ENCODE assay signal across 27 cellular contexts in the genomic region with DNA sequence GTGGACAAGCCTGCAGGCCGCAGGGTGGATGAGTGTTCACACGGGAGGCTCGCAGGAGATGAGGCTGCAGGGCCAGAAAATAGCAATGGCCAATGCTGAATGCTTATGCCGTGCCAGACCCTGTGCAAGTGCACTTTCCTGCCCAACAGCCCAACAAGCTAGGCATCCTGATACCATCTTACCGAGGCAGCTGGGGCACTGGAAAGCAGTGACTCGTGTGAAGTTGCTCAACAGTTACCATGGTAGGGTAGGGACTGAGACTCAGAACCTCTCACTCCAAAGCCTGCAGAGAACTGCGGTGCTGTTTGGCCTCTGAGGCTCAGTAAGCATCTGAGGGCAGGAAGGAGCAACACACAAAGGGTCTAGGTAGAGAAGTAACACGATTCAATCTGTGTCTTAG. TPM values are rescaled to one million over a fixed set of nuclear protein-coding genes. Genes with fewer than 3 reads are reported as not detected.
A peak's percentile ranks its signal among the peaks of the same experiment; 100 is the strongest.
DNase-seq lines count a peak whose midpoint lies in the region; ATAC-seq and TF ChIP-seq lines count a peak whose summit lies in the region.
"Had no signal": no experiment of that assay in that cellular context is flagged by ENCODE, and none has a peak within 500 bp of the region (broad histone marks: within the 10 kb centered on the region; RNA-seq: fewer than 3 reads in every experiment).

No MANE protein-coding gene starts in this region.

- no peak overlapping the region for H3K4me3 Mint-ChIP-seq in stimulated activated naive CD8-positive, alpha-beta T cell treated with anti-CD3 and anti-CD28 coated beads, Interleukin-15, amount 100 ng/mL, for 72 hours
- no peak overlapping the region for H3K4me3 Mint-ChIP-seq in natural killer cell treated with Interleukin-12 subunit alpha and Interleukin-12 subunit beta and Interleukin-15 and Interleukin-18, amount 100 ng/mL, for 72 hours
- no peak overlapping the region for H3K4me3 Mint-ChIP-seq in T-helper 2 cell treated with Interferon-gamma antibody and Interleukin-4, amounts not matched to agents 5 μg/mL and 100 μg/mL, for 36 hours
- H3K4me3 Mint-ChIP-seq in WTC11 = no peak overlapping the region
- H3K4me3 Mint-ChIP-seq: activated CD4-positive, alpha-beta T cell treated with anti-CD3 and anti-CD28 coated beads, Interleukin-2, amount 10 ng/mL, durations not matched to agents 7 days and 5 days; activated T-cell treated with anti-CD3 and anti-CD28 coated beads, Interleukin-2, amount 50 U/mL, for 24 hours; B cell; CD8-positive, alpha-beta memory T cell; naive thymus-derived CD4-positive, alpha-beta T cell had no signal

- H3K4me1 Mint-ChIP-seq in stimulated activated naive CD8-positive, alpha-beta T cell treated with anti-CD3 and anti-CD28 coated beads, Interleukin-15, amount 100 ng/mL, for 72 hours = peaks cover 27% of the 10 kb centered on the region
- H3K4me1 Mint-ChIP-seq in natural killer cell treated with Interleukin-12 subunit alpha and Interleukin-12 subunit beta and Interleukin-15 and Interleukin-18, amount 100 ng/mL, for 72 hours (ENCODE audit: low read depth in 2 of 2) = peaks cover 60 to 62% of the 10 kb centered on the region in 2 donors
- no peaks in the 10 kb centered on the region for H3K4me1 Mint-ChIP-seq in T-helper 2 cell treated with Interferon-gamma antibody and Interleukin-4, amounts not matched to agents 5 μg/mL and 100 μg/mL, for 36 hours (ENCODE audit: low read depth)
- peaks cover 30% of the 10 kb centered on the region for H3K4me1 Mint-ChIP-seq in WTC11
- H3K4me1 Mint-ChIP-seq: activated CD4-positive, alpha-beta T cell treated with anti-CD3 and anti-CD28 coated beads, Interleukin-2, amount 10 ng/mL, durations not matched to agents 7 days and 5 days had no signal

- H3K27ac ChIP-seq in VCaP = 0 out of 2 replicates have a peak overlapping the region, but pooled peaks have one; percentile 61
- peak overlapping the region; percentile 69 for H3K27ac ChIP-seq in vagina

- H3K4me3 ChIP-seq in vagina = no peak overlapping the region
- H3K4me3 ChIP-seq: heart right ventricle, transverse colon had no signal

- DNase-seq in stimulated activated naive CD8-positive, alpha-beta T cell treated with anti-CD3 and anti-CD28 coated beads, Interleukin-15, Interleukin-2, amounts not matched to agents 100 U/mL and 50 U/mL, for 24 hours = no peak
- no peak for DNase-seq in stimulated activated naive CD8-positive, alpha-beta T cell treated with anti-CD3 and anti-CD28 coated beads, Interleukin-15, amount 100 ng/mL, for 72 hours
- no peak for DNase-seq in natural killer cell treated with Interleukin-12 subunit alpha and Interleukin-12 subunit beta and Interleukin-15 and Interleukin-18, amount 100 ng/mL, for 72 hours (ENCODE audit: low spot score)
- DNase-seq in vagina (ENCODE audit: extremely low spot score in 2 of 2) = no peak
- no peak for DNase-seq in T-helper 2 cell treated with Interferon-gamma antibody and Interleukin-4, amounts not matched to agents 5 μg/mL and 100 μg/mL, for 36 hours (ENCODE audit: low spot score)
- DNase-seq in WTC11 (ENCODE audit: low spot score) = no peak
- DNase-seq in NAMALWA (ENCODE audit: low spot score) = no peak
- DNase-seq: ACHN; activated CD4-positive, alpha-beta T cell treated with anti-CD3 and anti-CD28 coated beads, Interleukin-2, amount 10 ng/mL, durations not matched to agents 7 days and 5 days; activated gamma-delta T cell; activated T-cell treated with anti-CD3 and anti-CD28 coated beads, Interleukin-2, amount 50 U/mL, for 24 hours; CD8-positive, alpha-beta memory T cell; central memory CD4-positive, alpha-beta T cell; GOT3; heart right ventricle; KG1; midbrain; MM.1S; naive thymus-derived CD4-positive, alpha-beta T cell; NCI-H1436; NCI-H2081; NCI-H2227 treated with DMSO at 0.1 percent for 48 hours; NCI-H526 treated with DMSO at 0.1 percent for 48 hours; SIG-M5; transverse colon had no signal

- no peaks in the 10 kb centered on the region for H3K27me3 Mint-ChIP-seq in stimulated activated naive CD8-positive, alpha-beta T cell treated with anti-CD3 and anti-CD28 coated beads, Interleukin-15, amount 100 ng/mL, for 72 hours
- no peaks in the 10 kb centered on the region for H3K27me3 Mint-ChIP-seq in natural killer cell treated with Interleukin-12 subunit alpha and Interleukin-12 subunit beta and Interleukin-15 and Interleukin-18, amount 100 ng/mL, for 72 hours
- H3K27me3 Mint-ChIP-seq in T-helper 2 cell treated with Interferon-gamma antibody and Interleukin-4, amounts not matched to agents 5 μg/mL and 100 μg/mL, for 36 hours (ENCODE audit: low read depth) = peaks cover 5% of the 10 kb centered on the region
- no peaks in the 10 kb centered on the region for H3K27me3 Mint-ChIP-seq in WTC11 (ENCODE audit: low read depth)
- H3K27me3 Mint-ChIP-seq: activated CD4-positive, alpha-beta T cell treated with anti-CD3 and anti-CD28 coated beads, Interleukin-2, amount 10 ng/mL, durations not matched to agents 7 days and 5 days; activated T-cell treated with anti-CD3 and anti-CD28 coated beads, Interleukin-2, amount 50 U/mL, for 24 hours; B cell; CD8-positive, alpha-beta memory T cell; naive thymus-derived CD4-positive, alpha-beta T cell had no signal

- H3K9me3 ChIP-seq in vagina = no peaks in the 10 kb centered on the region
- H3K9me3 ChIP-seq: heart right ventricle, transverse colon had no signal

- H3K9me3 Mint-ChIP-seq in stimulated activated naive CD8-positive, alpha-beta T cell treated with anti-CD3 and anti-CD28 coated beads, Interleukin-15, amount 100 ng/mL, for 72 hours = peaks cover 0 to 4% of the 10 kb centered on the region in 2 donors
- no peaks in the 10 kb centered on the region for H3K9me3 Mint-ChIP-seq in natural killer cell treated with Interleukin-12 subunit alpha and Interleukin-12 subunit beta and Interleukin-15 and Interleukin-18, amount 100 ng/mL, for 72 hours
- no peaks in the 10 kb centered on the region for H3K9me3 Mint-ChIP-seq in T-helper 2 cell treated with Interferon-gamma antibody and Interleukin-4, amounts not matched to agents 5 μg/mL and 100 μg/mL, for 36 hours
- H3K9me3 Mint-ChIP-seq in WTC11 = no peaks in the 10 kb centered on the region
- H3K9me3 Mint-ChIP-seq: activated CD4-positive, alpha-beta T cell treated with anti-CD3 and anti-CD28 coated beads, Interleukin-2, amount 10 ng/mL, durations not matched to agents 7 days and 5 days; activated T-cell treated with anti-CD3 and anti-CD28 coated beads, Interleukin-2, amount 50 U/mL, for 24 hours; CD8-positive, alpha-beta memory T cell had no signal

- CTCF ChIA-PET in WTC11 (lab: Charles Lee) = no interaction called here

- H3K4me1 ChIP-seq in vagina = peaks cover 69% of the 10 kb centered on the region

- intact Hi-C loops in vagina (cut with DNase I) = no loop called here

- no peak overlapping the region for H3K27ac Mint-ChIP-seq in stimulated activated naive CD8-positive, alpha-beta T cell treated with anti-CD3 and anti-CD28 coated beads, Interleukin-15, amount 100 ng/mL, for 72 hours
- no peak overlapping the region for H3K27ac Mint-ChIP-seq in natural killer cell treated with Interleukin-12 subunit alpha and Interleukin-12 subunit beta and Interleukin-15 and Interleukin-18, amount 100 ng/mL, for 72 hours
- no peak overlapping the region for H3K27ac Mint-ChIP-seq in T-helper 2 cell treated with Interferon-gamma antibody and Interleukin-4, amounts not matched to agents 5 μg/mL and 100 μg/mL, for 36 hours
- no peak overlapping the region for H3K27ac Mint-ChIP-seq in WTC11
- H3K27ac Mint-ChIP-seq: activated CD4-positive, alpha-beta T cell treated with anti-CD3 and anti-CD28 coated beads, Interleukin-2, amount 10 ng/mL, durations not matched to agents 7 days and 5 days; activated T-cell treated with anti-CD3 and anti-CD28 coated beads, Interleukin-2, amount 50 U/mL, for 24 hours; B cell; CD8-positive, alpha-beta memory T cell had no signal

- TF ChIP-seq CTCF in VCaP (conservative IDR thresholded peaks at IDR 0.05) (no peak), vagina (IDR thresholded peaks at IDR 0.05) (no peak), WTC11 (IDR thresholded peaks at IDR 0.05) (no peak)

- H3K36me3 ChIP-seq in vagina = no peaks in the 10 kb centered on the region
- H3K36me3 ChIP-seq: heart right ventricle, transverse colon had no signal

- H3K27me3 ChIP-seq in vagina = no peaks in the 10 kb centered on the region
- H3K27me3 ChIP-seq: heart right ventricle, transverse colon had no signal

- no peak for TF ChIP-seq POLR2A in vagina (IDR thresholded peaks at IDR 0.05)

- peak; percentile 76 for ATAC-seq in stimulated activated naive CD8-positive, alpha-beta T cell treated with anti-CD3 and anti-CD28 coated beads, Interleukin-15, Interleukin-2, amounts not matched to agents 100 U/mL and 50 U/mL, for 24 hours
- ATAC-seq in stimulated activated naive CD8-positive, alpha-beta T cell treated with anti-CD3 and anti-CD28 coated beads, Interleukin-15, amount 100 ng/mL, for 72 hours = no peak
- peak; percentile 67 to 70 for ATAC-seq in natural killer cell treated with Interleukin-12 subunit alpha and Interleukin-12 subunit beta and Interleukin-15 and Interleukin-18, amount 100 ng/mL, for 72 hours
- ATAC-seq in WTC11 = no peak; the same call in 1 of the 2 replicates
- ATAC-seq: naive thymus-derived CD4-positive, alpha-beta T cell had no signal

- H3K36me3 Mint-ChIP-seq in natural killer cell treated with Interleukin-12 subunit alpha and Interleukin-12 subunit beta and Interleukin-15 and Interleukin-18, amount 100 ng/mL, for 72 hours = no peaks in the 10 kb centered on the region
- H3K36me3 Mint-ChIP-seq in T-helper 2 cell treated with Interferon-gamma antibody and Interleukin-4, amounts not matched to agents 5 μg/mL and 100 μg/mL, for 36 hours (ENCODE audit: low read depth) = no peaks in the 10 kb centered on the region
- no peaks in the 10 kb centered on the region for H3K36me3 Mint-ChIP-seq in WTC11

- POLR2A ChIA-PET in WTC11 (lab: Charles Lee) = no interaction called here

TF ChIP-seq in WTC11, 78 proteins besides CTCF, POLR2A, EP300 and RAD21 (continues in another document):
- no peak for TF ChIP-seq ZNF671 (CRISPR knock-in tag; IDR thresholded peaks at IDR 0.05)
- TF ChIP-seq, protein P1, sequence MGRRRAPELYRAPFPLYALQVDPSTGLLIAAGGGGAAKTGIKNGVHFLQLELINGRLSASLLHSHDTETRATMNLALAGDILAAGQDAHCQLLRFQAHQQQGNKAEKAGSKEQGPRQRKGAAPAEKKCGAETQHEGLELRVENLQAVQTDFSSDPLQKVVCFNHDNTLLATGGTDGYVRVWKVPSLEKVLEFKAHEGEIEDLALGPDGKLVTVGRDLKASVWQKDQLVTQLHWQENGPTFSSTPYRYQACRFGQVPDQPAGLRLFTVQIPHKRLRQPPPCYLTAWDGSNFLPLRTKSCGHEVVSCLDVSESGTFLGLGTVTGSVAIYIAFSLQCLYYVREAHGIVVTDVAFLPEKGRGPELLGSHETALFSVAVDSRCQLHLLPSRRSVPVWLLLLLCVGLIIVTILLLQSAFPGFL (CRISPR knock-in tag; IDR thresholded peaks at IDR 0.05; ENCODE audit: borderline replicate concordance) = no peak

RNA-seq across cellular contexts. Expression of a gene that starts 43.7 kb away (rescaled TPM):
- total RNA-seq in natural killer cell treated with Interleukin-12 subunit alpha and Interleukin-12 subunit beta and Interleukin-15 and Interleukin-18, amount 100 ng/mL, for 72 hours = 10 to 100 TPM; 12.6 to 23.6 TPM
- total RNA-seq in vagina (36.1 TPM), WTC11 (2021) (11.9 to 19.0 TPM (median 17.0 TPM) in 3 replicates)

Comparison
In these comparisons a context has a peak if more than half of its experiments do, and no peak if none do; other contexts are left out.
1. ATAC-seq: peak in stimulated activated naive CD8-positive, alpha-beta T cell treated with anti-CD3 and anti-CD28 coated beads, Interleukin-15, Interleukin-2, amounts not matched to agents 100 U/mL and 50 U/mL, for 24 hours (single experiment) and natural killer cell treated with Interleukin-12 subunit alpha and Interleukin-12 subunit beta and Interleukin-15 and Interleukin-18, amount 100 ng/mL, for 72 hours (2 of 2); none in stimulated activated naive CD8-positive, alpha-beta T cell treated with anti-CD3 and anti-CD28 coated beads, Interleukin-15, amount 100 ng/mL, for 72 hours (single experiment) and WTC11 (single experiment).